In the genomic region with DNA sequence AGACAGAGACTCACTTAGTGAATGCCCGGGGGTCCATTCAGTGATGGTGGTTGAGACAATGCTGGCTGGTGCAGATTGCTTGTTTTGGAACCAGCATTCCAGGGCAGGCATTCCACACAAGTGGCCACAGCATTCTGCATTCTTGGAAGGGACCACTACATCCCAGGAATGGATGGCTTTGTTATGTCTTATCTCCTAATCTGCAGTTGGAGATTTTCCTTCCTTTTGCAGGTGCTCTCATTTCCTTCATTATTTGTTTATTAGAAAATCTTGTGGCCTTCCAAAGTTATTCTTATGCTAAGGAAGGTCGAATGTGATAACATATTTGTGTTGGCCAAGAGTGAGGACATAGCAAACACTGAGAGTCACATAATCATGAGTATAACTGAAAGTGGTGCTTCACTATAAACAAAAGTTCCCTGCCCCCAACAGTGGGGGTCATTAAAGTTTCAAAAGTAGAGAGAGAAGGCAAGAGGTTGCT, we compare ENCODE assay signal across 1 cellular context.
TF ChIP-seq lines count a peak whose summit lies in the region.

No MANE protein-coding gene starts in this region.

TF ChIP-seq in SK-N-SH, 30 proteins besides CTCF, POLR2A, EP300 and RAD21 (continued from another document):
- TF ChIP-seq, protein P1, sequence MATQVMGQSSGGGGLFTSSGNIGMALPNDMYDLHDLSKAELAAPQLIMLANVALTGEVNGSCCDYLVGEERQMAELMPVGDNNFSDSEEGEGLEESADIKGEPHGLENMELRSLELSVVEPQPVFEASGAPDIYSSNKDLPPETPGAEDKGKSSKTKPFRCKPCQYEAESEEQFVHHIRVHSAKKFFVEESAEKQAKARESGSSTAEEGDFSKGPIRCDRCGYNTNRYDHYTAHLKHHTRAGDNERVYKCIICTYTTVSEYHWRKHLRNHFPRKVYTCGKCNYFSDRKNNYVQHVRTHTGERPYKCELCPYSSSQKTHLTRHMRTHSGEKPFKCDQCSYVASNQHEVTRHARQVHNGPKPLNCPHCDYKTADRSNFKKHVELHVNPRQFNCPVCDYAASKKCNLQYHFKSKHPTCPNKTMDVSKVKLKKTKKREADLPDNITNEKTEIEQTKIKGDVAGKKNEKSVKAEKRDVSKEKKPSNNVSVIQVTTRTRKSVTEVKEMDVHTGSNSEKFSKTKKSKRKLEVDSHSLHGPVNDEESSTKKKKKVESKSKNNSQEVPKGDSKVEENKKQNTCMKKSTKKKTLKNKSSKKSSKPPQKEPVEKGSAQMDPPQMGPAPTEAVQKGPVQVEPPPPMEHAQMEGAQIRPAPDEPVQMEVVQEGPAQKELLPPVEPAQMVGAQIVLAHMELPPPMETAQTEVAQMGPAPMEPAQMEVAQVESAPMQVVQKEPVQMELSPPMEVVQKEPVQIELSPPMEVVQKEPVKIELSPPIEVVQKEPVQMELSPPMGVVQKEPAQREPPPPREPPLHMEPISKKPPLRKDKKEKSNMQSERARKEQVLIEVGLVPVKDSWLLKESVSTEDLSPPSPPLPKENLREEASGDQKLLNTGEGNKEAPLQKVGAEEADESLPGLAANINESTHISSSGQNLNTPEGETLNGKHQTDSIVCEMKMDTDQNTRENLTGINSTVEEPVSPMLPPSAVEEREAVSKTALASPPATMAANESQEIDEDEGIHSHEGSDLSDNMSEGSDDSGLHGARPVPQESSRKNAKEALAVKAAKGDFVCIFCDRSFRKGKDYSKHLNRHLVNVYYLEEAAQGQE (IDR thresholded peaks at IDR 0.05; ENCODE audit: low read depth, low read length): no peak
- TF ChIP-seq FOXJ3 (CRISPR knock-in tag; IDR thresholded peaks at IDR 0.05) (no peak), RXRA (IDR thresholded peaks at IDR 0.05; ENCODE audit: borderline replicate concordance, low read depth) (no peak), TAF1 (IDR thresholded peaks at IDR 0.05; ENCODE audit: borderline replicate concordance, low read depth, low read length) (no peak), MEF2A (IDR thresholded peaks at IDR 0.05; ENCODE audit: borderline replicate concordance, low read depth) (no peak)
- TF ChIP-seq, protein P2, sequence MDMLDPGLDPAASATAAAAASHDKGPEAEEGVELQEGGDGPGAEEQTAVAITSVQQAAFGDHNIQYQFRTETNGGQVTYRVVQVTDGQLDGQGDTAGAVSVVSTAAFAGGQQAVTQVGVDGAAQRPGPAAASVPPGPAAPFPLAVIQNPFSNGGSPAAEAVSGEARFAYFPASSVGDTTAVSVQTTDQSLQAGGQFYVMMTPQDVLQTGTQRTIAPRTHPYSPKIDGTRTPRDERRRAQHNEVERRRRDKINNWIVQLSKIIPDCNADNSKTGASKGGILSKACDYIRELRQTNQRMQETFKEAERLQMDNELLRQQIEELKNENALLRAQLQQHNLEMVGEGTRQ (IDR thresholded peaks at IDR 0.05; ENCODE audit: borderline replicate concordance, low read depth, low read length): no peak
- TF ChIP-seq, protein P3, sequence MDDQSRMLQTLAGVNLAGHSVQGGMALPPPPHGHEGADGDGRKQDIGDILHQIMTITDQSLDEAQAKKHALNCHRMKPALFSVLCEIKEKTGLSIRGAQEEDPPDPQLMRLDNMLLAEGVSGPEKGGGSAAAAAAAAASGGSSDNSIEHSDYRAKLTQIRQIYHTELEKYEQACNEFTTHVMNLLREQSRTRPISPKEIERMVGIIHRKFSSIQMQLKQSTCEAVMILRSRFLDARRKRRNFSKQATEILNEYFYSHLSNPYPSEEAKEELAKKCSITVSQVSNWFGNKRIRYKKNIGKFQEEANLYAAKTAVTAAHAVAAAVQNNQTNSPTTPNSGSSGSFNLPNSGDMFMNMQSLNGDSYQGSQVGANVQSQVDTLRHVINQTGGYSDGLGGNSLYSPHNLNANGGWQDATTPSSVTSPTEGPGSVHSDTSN (IDR thresholded peaks at IDR 0.05): no peak
